8 cellular contexts compared by ENCODE assay signal in the genomic region with DNA sequence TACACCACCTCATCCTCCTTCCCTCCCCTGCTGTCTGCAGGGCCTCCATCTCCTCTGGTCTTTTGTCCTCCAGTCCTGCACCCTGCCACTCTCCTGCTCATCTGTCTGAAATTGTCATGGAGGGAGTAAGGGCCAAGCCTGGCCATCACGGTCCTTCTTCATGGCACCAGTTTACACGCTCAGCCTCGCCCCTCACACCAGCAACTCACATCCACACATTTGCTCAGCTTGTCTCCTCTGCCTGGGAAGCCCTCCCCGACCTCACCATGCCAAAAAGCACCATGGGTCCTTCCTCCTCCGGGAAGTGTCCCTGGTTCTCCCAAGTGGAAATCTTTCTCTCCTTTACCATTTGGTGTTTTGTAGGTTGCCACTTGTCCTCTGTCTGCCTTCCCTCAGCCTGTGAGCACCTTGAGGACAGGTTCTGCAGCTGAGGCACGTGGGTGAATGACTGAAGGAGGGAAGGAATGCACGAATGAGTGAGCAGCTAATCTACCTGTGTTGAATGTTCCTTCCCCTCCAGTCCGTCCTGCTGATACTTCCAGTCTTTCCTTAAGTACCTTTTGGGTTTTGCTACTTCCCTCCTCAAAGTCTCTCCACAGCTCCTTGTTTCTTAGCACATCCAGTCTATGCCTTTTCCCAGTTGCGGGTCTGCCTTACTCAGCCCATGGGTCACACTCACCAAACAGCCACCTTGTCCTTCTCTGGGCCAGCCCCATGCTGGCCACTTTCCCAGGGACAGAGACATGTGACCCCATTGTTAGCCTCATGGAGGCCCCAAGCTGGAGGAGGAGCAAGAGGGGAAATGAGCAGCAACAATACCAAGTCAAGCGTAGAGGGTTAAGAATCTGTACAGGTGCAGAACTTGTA. TPM values are rescaled to one million over a fixed set of nuclear protein-coding genes. Genes with fewer than 3 reads are reported as not detected.
A peak's percentile ranks its signal among the peaks of the same experiment; 100 is the strongest.
DNase-seq lines count a peak whose midpoint lies in the region; ATAC-seq and TF ChIP-seq lines count a peak whose summit lies in the region.
"Had no signal": no experiment of that assay in that cellular context is flagged by ENCODE, and none has a peak within 500 bp of the region (broad histone marks: within the 10 kb centered on the region; RNA-seq: fewer than 3 reads in every experiment).

No MANE protein-coding gene starts in this region.

- H3K4me3 Mint-ChIP-seq in WTC11, result peak overlapping the region; percentile 89

- H3K4me2 ChIP-seq in HCT116 (ENCODE audit: low read length) (peak overlapping the region; percentile 88), hepatocyte (peak overlapping the region; percentile 21)

- no peak for TF ChIP-seq RAD21 in HCT116 (IDR thresholded peaks at IDR 0.05; ENCODE audit: low read depth)

- RAD21 ChIA-PET in HCT116 (lab: Charles Lee; ENCODE audit: low non-redundant PET in 1 of 2, low total read pairs in 2 of 2, uncharacterized antibody in 2 of 2, unreplicated experiment in 2 of 2), result no interaction called here

- peaks cover 50% of the 10 kb centered on the region for H3K4me1 Mint-ChIP-seq in WTC11

- H4K20me1 ChIP-seq in HCT116 (ENCODE audit: insufficient read depth), result peaks cover 11% of the 10 kb centered on the region; the same call in 1 of the 2 replicates
- peaks cover 20% of the 10 kb centered on the region for H4K20me1 ChIP-seq in hepatocyte (ENCODE audit: insufficient read depth, poor library complexity, severe bottlenecking)

- no peak for TF ChIP-seq CTCF in HCT116 (IDR thresholded peaks at IDR 0.05 in 2 of 3, conservative IDR thresholded peaks at IDR 0.05 in 1 of 3; ENCODE audit: borderline replicate concordance in 1 of 3, insufficient read depth in 1 of 3, low read depth in 2 of 3, low read length in 2 of 3)
- no peak for TF ChIP-seq CTCF in WTC11 (IDR thresholded peaks at IDR 0.05)
- TF ChIP-seq CTCF in hepatocyte (IDR thresholded peaks at IDR 0.05; ENCODE audit: poor library complexity), result no peak
- TF ChIP-seq CTCF in sigmoid colon (IDR thresholded peaks at IDR 0.05), result no peak
- TF ChIP-seq CTCF in foreskin fibroblast (IDR thresholded peaks at IDR 0.05; ENCODE audit: low read depth, low read length), result no peak

- intact Hi-C loops in HCT116 (cut with micrococcal nuclease), result no loop called here
- intact Hi-C loops in sigmoid colon (cut with DNase I), result no loop called here

- H3K4me1 ChIP-seq in HCT116 (ENCODE audit: control insufficient read depth in 1 of 2, insufficient read depth in 2 of 2, low read length in 2 of 2), result peaks cover 47 to 71% of the 10 kb centered on the region in 2 experiments
- peaks cover 33% of the 10 kb centered on the region for H3K4me1 ChIP-seq in hepatocyte (ENCODE audit: insufficient read depth)
- peaks cover 0 to 53% (median 37%) of the 10 kb centered on the region in 4 donors for H3K4me1 ChIP-seq in sigmoid colon

- H2AFZ ChIP-seq in HCT116 (ENCODE audit: low read depth, low read length, poor library complexity, severe bottlenecking) (no peak overlapping the region), hepatocyte (no peak overlapping the region)

- no peak for ATAC-seq in HCT116
- no peak for ATAC-seq in WTC11
- ATAC-seq: stimulated activated naive CD8-positive, alpha-beta T cell treated with anti-CD3 and anti-CD28 coated beads, Interleukin-15, Interleukin-2, amounts not matched to agents 100 U/mL and 50 U/mL, for 24 hours had no signal

- no TSS peak for BruUV-seq in HCT116 (replicated peaks; lab: Mats Ljungman, UMichigan)

- H3K79me2 ChIP-seq in HCT116 (ENCODE audit: insufficient read depth, low read length) (peaks cover 48% of the 10 kb centered on the region), hepatocyte (peaks cover 24% of the 10 kb centered on the region)

- no peak for TF ChIP-seq EP300 in sigmoid colon (IDR thresholded peaks at IDR 0.05)

- no peaks in the 10 kb centered on the region; the same call in 1 of the 2 replicates for H3K27me3 Mint-ChIP-seq in WTC11 (ENCODE audit: low read depth)

- DNase-seq in HCT116 (ENCODE audit: low read depth, low spot score) (no peak), WTC11 (ENCODE audit: low spot score) (no peak), hepatocyte (ENCODE audit: low spot score) (no peak), sigmoid colon (no peak), NK-92 (lab: John Stamatoyannopoulos, UW; ENCODE audit: unreplicated experiment) (no peak), foreskin fibroblast (no peak)
- DNase-seq in activated CD4-positive, CD25-positive, alpha-beta regulatory T cell treated with anti-CD3 and anti-CD28 coated beads, Interleukin-2, amount 50 U/mL, for 72 hours, result no peak
- DNase-seq: stimulated activated naive CD8-positive, alpha-beta T cell treated with anti-CD3 and anti-CD28 coated beads, Interleukin-15, Interleukin-2, amounts not matched to agents 100 U/mL and 50 U/mL, for 24 hours had no signal

- H3K36me3 ChIP-seq in HCT116 (ENCODE audit: control insufficient read depth in 1 of 2, insufficient read depth in 2 of 2, low read length in 2 of 2) (no peaks in the 10 kb centered on the region; a peak in 1 of 4 replicates), hepatocyte (replicated peaks; ENCODE audit: insufficient read depth, low read depth) (no peaks in the 10 kb centered on the region), sigmoid colon (no peaks in the 10 kb centered on the region)

- CTCF ChIA-PET in HCT116 (lab: Charles Lee) (no interaction called here), WTC11 (lab: Charles Lee) (interaction anchor here (1.6 kb wide), 1 partner anchor 113 kb away, joined by 8 read pairs; no protein-coding TSS in a partner anchor)

- no peaks in the 10 kb centered on the region for H3K9me3 ChIP-seq in HCT116 (ENCODE audit: control insufficient read depth in 1 of 2, insufficient read depth in 1 of 2, low read depth in 1 of 2, low read length in 2 of 2)
- no peaks in the 10 kb centered on the region for H3K9me3 ChIP-seq in hepatocyte (ENCODE audit: low read depth)
- H3K9me3 ChIP-seq in sigmoid colon, result no peaks in the 10 kb centered on the region

- H3K9me2 ChIP-seq in HCT116 (ENCODE audit: insufficient read depth) (no peaks in the 10 kb centered on the region), hepatocyte (replicated peaks; ENCODE audit: insufficient read depth) (no peaks in the 10 kb centered on the region)

- peak overlapping the region; percentile 98 for H3K27ac Mint-ChIP-seq in WTC11

- no peak overlapping the region for H3K4me3 ChIP-seq in HCT116 (replicated peaks in 1 of 2; ENCODE audit: low read depth in 1 of 2, low read length in 2 of 2)
- H3K4me3 ChIP-seq in hepatocyte, result no peak overlapping the region
- H3K4me3 ChIP-seq in sigmoid colon, result no peak overlapping the region
- H3K4me3 ChIP-seq in foreskin fibroblast (ENCODE audit: low read depth in 1 of 2, low read length in 2 of 2), result no peak overlapping the region

- POLR2A ChIA-PET in HCT116 (lab: Charles Lee), result no interaction called here
- POLR2A ChIA-PET in WTC11 (lab: Charles Lee), result interaction anchor here (0.5 to 3.0 kb wide), 6 partner anchors 8 to 225 kb away, joined by 4 to 37 read pairs (median 10); no protein-coding TSS in a partner anchor

- no peak for TF ChIP-seq POLR2A in HCT116 (IDR thresholded peaks at IDR 0.05; ENCODE audit: borderline replicate concordance, extremely low read depth, insufficient read depth, insufficient read length)
- TF ChIP-seq POLR2A in sigmoid colon (IDR thresholded peaks at IDR 0.05), result no peak

- H3K9me3 Mint-ChIP-seq in WTC11, result no peaks in the 10 kb centered on the region

- H3K27me3 ChIP-seq in HCT116 (ENCODE audit: insufficient read depth, low read length), result no peaks in the 10 kb centered on the region
- H3K27me3 ChIP-seq in hepatocyte, result no peaks in the 10 kb centered on the region
- no peaks in the 10 kb centered on the region for H3K27me3 ChIP-seq in sigmoid colon

- H3K27ac ChIP-seq in HCT116 (ENCODE audit: low read depth, low read length) (no peak overlapping the region; the same call in 1 of the 2 replicates), hepatocyte (peak overlapping the region; percentile 81), sigmoid colon (peak overlapping the region; percentile 69 to 92 (median 81))

- H3K36me3 Mint-ChIP-seq in WTC11, result peaks cover 18% of the 10 kb centered on the region

- 87% methylated on average over 10 of the region's 10 CpGs for WGBS in hepatocyte (ENCODE audit: low lambda C conversion rate, missing lambda C conversion rate)
- 87 to 91% methylated on average over 10 of the region's 10 CpGs for WGBS in sigmoid colon, 2 donors

- H3K9ac ChIP-seq in HCT116 (ENCODE audit: low read length), result peak overlapping the region; percentile 22; the same call in 1 of the 2 replicates

TF ChIP-seq in HCT116, 20 proteins besides CTCF, POLR2A, EP300 and RAD21 (continues in another document):
- no peak for TF ChIP-seq ELF1 (IDR thresholded peaks at IDR 0.05; ENCODE audit: borderline replicate concordance, low read depth)
- TF ChIP-seq, protein P1, sequence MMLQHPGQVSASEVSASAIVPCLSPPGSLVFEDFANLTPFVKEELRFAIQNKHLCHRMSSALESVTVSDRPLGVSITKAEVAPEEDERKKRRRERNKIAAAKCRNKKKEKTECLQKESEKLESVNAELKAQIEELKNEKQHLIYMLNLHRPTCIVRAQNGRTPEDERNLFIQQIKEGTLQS (IDR thresholded peaks at IDR 0.05), result no peak
- no peak for TF ChIP-seq ZFX (IDR thresholded peaks at IDR 0.05)
- no peak for TF ChIP-seq CBX3 (IDR thresholded peaks at IDR 0.05; ENCODE audit: low read depth)
- no peak for TF ChIP-seq EZH2phosphoT487 (IDR thresholded peaks at IDR 0.05; ENCODE audit: borderline replicate concordance)
- no peak for TF ChIP-seq TCF7L2 (IDR thresholded peaks at IDR 0.05; ENCODE audit: borderline replicate concordance, extremely low read depth, insufficient read depth, insufficient read length)
- TF ChIP-seq SIN3A (IDR thresholded peaks at IDR 0.05; ENCODE audit: low read depth), result no peak

TF ChIP-seq in WTC11, 78 proteins besides CTCF, POLR2A, EP300 and RAD21 (continues in another document):
- no peak for TF ChIP-seq ZNF219 (CRISPR knock-in tag; IDR thresholded peaks at IDR 0.05; ENCODE audit: borderline replicate concordance)
- TF ChIP-seq, protein P2, sequence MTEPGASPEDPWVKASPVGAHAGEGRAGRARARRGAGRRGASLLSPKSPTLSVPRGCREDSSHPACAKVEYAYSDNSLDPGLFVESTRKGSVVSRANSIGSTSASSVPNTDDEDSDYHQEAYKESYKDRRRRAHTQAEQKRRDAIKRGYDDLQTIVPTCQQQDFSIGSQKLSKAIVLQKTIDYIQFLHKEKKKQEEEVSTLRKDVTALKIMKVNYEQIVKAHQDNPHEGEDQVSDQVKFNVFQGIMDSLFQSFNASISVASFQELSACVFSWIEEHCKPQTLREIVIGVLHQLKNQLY (CRISPR knock-in tag; IDR thresholded peaks at IDR 0.05), result no peak

RNA-seq across cellular contexts. Expression of gene SLC2A1, which starts 2.3 kb away (rescaled TPM):
- 248 TPM for total RNA-seq in HCT116 (2021; ENCODE audit: unreplicated experiment)
- 419 and 518 TPM in 2 replicates for polyA plus RNA-seq in HCT116 (2012)
- total RNA-seq in WTC11 (2021), result 215 to 415 TPM (median 396 TPM) in 3 replicates
- total RNA-seq in hepatocyte, result 271 and 301 TPM in 2 replicates
- 271 and 314 TPM in 2 replicates for polyA plus RNA-seq in hepatocyte
- total RNA-seq in sigmoid colon, result 10 to 100 TPM in 3 of 4 donors, 1 to 10 TPM in 1; 7.7 to 33.5 (median 15.3) TPM
- polyA plus RNA-seq in sigmoid colon, result 10 to 100 TPM in 1 of 3 donors, 1 to 10 TPM in 2; 4.2 to 44.9 (median 8.8) TPM

Comparison
In these comparisons a context has a peak if more than half of its experiments do, and no peak if none do; other contexts are left out.
1. Of the 4 proteins assayed by ChIP-seq in both WTC11 and HCT116: peak only in WTC11: MAX; only in HCT116: none; in both: none; in neither: 3.